8 cellular contexts compared by ENCODE assay signal in genomic region chr1:230066036-230066435, GRCh38. TPM values are rescaled to one million over a fixed set of nuclear protein-coding genes. Genes with fewer than 3 reads are reported as not detected.
DNase-seq lines count a peak whose midpoint lies in the region; ATAC-seq, FAIRE-seq and TF ChIP-seq lines count a peak whose summit lies in the region.

No MANE protein-coding gene starts in this region.

- H3K4me1 Mint-ChIP-seq in naive thymus-derived CD8-positive, alpha-beta T cell = peaks cover 16 to 43% (median 35%) of the 10 kb centered on the region in 4 donors

- peak overlapping the region; percentile 84 to 94 (median 87) for H3K4me3 Mint-ChIP-seq in naive thymus-derived CD8-positive, alpha-beta T cell

- FAIRE-seq in H54 (lab: Jason Lieb, UNC) = no peak

- peak overlapping the region; percentile 69 to 96 (median 90) for H3K4me3 ChIP-seq in BLaER1 treated with 17β-estradiol and CSF1 and Interleukin-3, amounts not matched to agents 10 nM and 100 nM
- peak overlapping the region; percentile 86 to 96 (median 90) for H3K4me3 ChIP-seq in breast epithelium

- no peaks in the 10 kb centered on the region for H3K27me3 Mint-ChIP-seq in naive thymus-derived CD8-positive, alpha-beta T cell

- in situ Hi-C loops in KBM-7 (cut with MboI; ENCODE audit: low pct_unique_long_range_greater_than_20kb, low sequenced_read_pairs) = no loop called here

- peaks cover 21 to 33% (median 33%) of the 10 kb centered on the region in 10 experiments for H3K4me1 ChIP-seq in BLaER1 treated with 17β-estradiol and CSF1 and Interleukin-3, amounts not matched to agents 10 nM and 100 nM
- H3K4me1 ChIP-seq in breast epithelium = no peaks in the 10 kb centered on the region

- peak overlapping the region; percentile 76 to 96 (median 89) for H3K4me2 ChIP-seq in BLaER1 treated with 17β-estradiol and CSF1 and Interleukin-3, amounts not matched to agents 10 nM and 100 nM

- ATAC-seq in naive thymus-derived CD8-positive, alpha-beta T cell = no peak
- no peak for ATAC-seq in HG02938 (IDR thresholded peaks at IDR 0.05; ENCODE audit: unreplicated experiment)

- H3K27ac Mint-ChIP-seq in naive thymus-derived CD8-positive, alpha-beta T cell = peak overlapping the region; percentile 81 to 96 (median 94)

- no peak for TF ChIP-seq CTCF in breast epithelium (IDR thresholded peaks at IDR 0.05)

- POLR2A ChIA-PET in naive thymus-derived CD8-positive, alpha-beta T cell (lab: Charles Lee) = interaction anchor here (1.4 to 1.5 kb wide), 2 partner anchors 12 to 508 kb away, joined by 4 to 5 read pairs; partner anchors contain the start of gene ABCB10

- H3K9ac ChIP-seq in BLaER1 treated with 17β-estradiol and CSF1 and Interleukin-3, amounts not matched to agents 10 nM and 100 nM = peak overlapping the region; percentile 49 to 95 (median 88); a peak in 19 of 22 replicates

- no peaks in the 10 kb centered on the region for H3K27me3 ChIP-seq in BLaER1 treated with 17β-estradiol and CSF1 and Interleukin-3, amounts not matched to agents 10 nM and 100 nM
- H3K27me3 ChIP-seq in breast epithelium = no peaks in the 10 kb centered on the region

- peaks cover 0 to 3% (median 0%) of the 10 kb centered on the region in 3 donors for H3K36me3 Mint-ChIP-seq in naive thymus-derived CD8-positive, alpha-beta T cell

- peaks cover 0 to 3% (median 0%) of the 10 kb centered on the region in 9 donors for H3K9me3 Mint-ChIP-seq in naive thymus-derived CD8-positive, alpha-beta T cell

- H3K27ac ChIP-seq in BLaER1 treated with 17β-estradiol and CSF1 and Interleukin-3, amounts not matched to agents 10 nM and 100 nM = peak overlapping the region in 7 of 11 experiments; percentile 40 to 87 (median 79); a peak in 12 of 22 replicates
- H3K27ac ChIP-seq in breast epithelium = peak overlapping the region in 1 of 2 donors; percentile 78

- TF ChIP-seq POLR2A in breast epithelium (IDR thresholded peaks at IDR 0.05) (no peak), H54 (IDR thresholded peaks at IDR 0.05; ENCODE audit: low read depth, low read length) (no peak)

- peaks cover 18 to 38% (median 34%) of the 10 kb centered on the region in 11 experiments; a peak in 19 of 22 replicates for H4K20me1 ChIP-seq in BLaER1 treated with 17β-estradiol and CSF1 and Interleukin-3, amounts not matched to agents 10 nM and 100 nM

- no peaks in the 10 kb centered on the region for H3K36me3 ChIP-seq in BLaER1 treated with 17β-estradiol and CSF1 and Interleukin-3, amounts not matched to agents 10 nM and 100 nM
- H3K36me3 ChIP-seq in breast epithelium = no peaks in the 10 kb centered on the region

- intact Hi-C loops in breast epithelium (cut with DNase I; ENCODE audit: low total_unique reads) = no loop called here

- DNase-seq in KBM-7 (peak; percentile 43), breast epithelium (ENCODE audit: low spot score in 2 of 2) (no peak), H54 (ENCODE audit: insufficient read length, low spot score) (no peak), epidermal melanocyte (ENCODE audit: insufficient read length, low spot score) (no peak), ecto neural progenitor cell (ENCODE audit: low spot score) (no peak)
- DNase-seq in naive thymus-derived CD8-positive, alpha-beta T cell = peak in 1 of 10 donors; percentile 5

- H3K9me3 ChIP-seq in BLaER1 treated with 17β-estradiol and CSF1 and Interleukin-3, amounts not matched to agents 10 nM and 100 nM (replicated peaks in 1 of 11) = peaks cover 6 to 30% (median 26%) of the 10 kb centered on the region in 11 experiments; a peak in 21 of 22 replicates
- H3K9me3 ChIP-seq in breast epithelium = no peaks in the 10 kb centered on the region

RNA-seq across cellular contexts. Expression of gene GALNT2, which starts 1.0 kb away (rescaled TPM):
- total RNA-seq in breast epithelium = 10 to 100 TPM; 27.4 to 53.0 (median 42.6) TPM
- total RNA-seq in naive thymus-derived CD8-positive, alpha-beta T cell = 10 to 100 TPM; 20.6 to 22.2 TPM
- 10 to 100 TPM; 10.7 to 15.3 (median 11.0) TPM for polyA plus RNA-seq in naive thymus-derived CD8-positive, alpha-beta T cell
